8 cellular contexts compared by ENCODE assay signal in genomic region chr10:35495521-35496238, GRCh38.
DNase-seq lines count a peak whose midpoint lies in the region; ATAC-seq and TF ChIP-seq lines count a peak whose summit lies in the region.

No MANE protein-coding gene starts in this region.

- H3K27me3 Mint-ChIP-seq in natural killer cell (ENCODE audit: low read depth in 2 of 2), result no peaks in the 10 kb centered on the region

- DNase-seq in natural killer cell (no peak), stomach (no peak), NCI-H2081 (lab: John Stamatoyannopoulos, UW) (no peak), NCI-H446 treated with DMSO at 0.1 percent for 48 hours (lab: John Stamatoyannopoulos, UW) (no peak), transverse colon (no peak)

- H3K4me3 Mint-ChIP-seq in natural killer cell, result no peak overlapping the region

- H3K27ac Mint-ChIP-seq in natural killer cell, result peak overlapping the region; percentile 16 to 58

- TF ChIP-seq POLR2A in stomach (IDR thresholded peaks at IDR 0.05) (no peak), transverse colon (IDR thresholded peaks at IDR 0.05) (no peak)

- peaks cover 0 to 8% (median 5%) of the 10 kb centered on the region in 4 donors for H3K36me3 ChIP-seq in stomach
- H3K36me3 ChIP-seq in transverse colon, result no peaks in the 10 kb centered on the region

- H3K27ac ChIP-seq in VCaP (peak overlapping the region; percentile 85), stomach (peak overlapping the region in 1 of 5 donors; percentile 14), transverse colon (no peak overlapping the region)

- no peak overlapping the region for H3K4me3 ChIP-seq in stomach
- no peak overlapping the region for H3K4me3 ChIP-seq in transverse colon

- in situ Hi-C loops in transverse colon (cut with MboI; ENCODE audit: low pct_ligation_motif_present in 1 of 4, low pct_unique_long_range_greater_than_20kb in 1 of 4, low sequenced_read_pairs in 3 of 4), result no loop called here

- ATAC-seq in GM18861 (IDR thresholded peaks at IDR 0.05; ENCODE audit: unreplicated experiment) (peak; percentile 74), HG02840 (IDR thresholded peaks at IDR 0.05; ENCODE audit: low FRiP score, unreplicated experiment) (peak; percentile 49), natural killer cell (no peak)

- intact Hi-C loops in natural killer cell (cut with micrococcal nuclease), result no loop called here
- intact Hi-C loops in stomach (cut with DNase I; ENCODE audit: low total_unique reads), result no loop called here
- intact Hi-C loops in transverse colon (cut with DNase I; ENCODE audit: low total_unique reads), result no loop called here

- 39 to 49% (median 45%) methylated on average over 5 of the region's 5 CpGs for WGBS in stomach, 5 donors
- 29 to 33% methylated on average over 2 to 5 of the region's 5 CpGs for WGBS in transverse colon (ENCODE audit: low coverage in 1 of 2), 2 donors

- H3K36me3 Mint-ChIP-seq in natural killer cell, result no peaks in the 10 kb centered on the region

- peaks cover 60 to 62% of the 10 kb centered on the region in 2 donors for H3K4me1 Mint-ChIP-seq in natural killer cell

- TF ChIP-seq EP300 in stomach (IDR thresholded peaks at IDR 0.05), result no peak
- no peak for TF ChIP-seq EP300 in transverse colon (IDR thresholded peaks at IDR 0.05; ENCODE audit: low read depth)

- no peaks in the 10 kb centered on the region for H3K9me3 Mint-ChIP-seq in natural killer cell

- H3K27me3 ChIP-seq in stomach, result no peaks in the 10 kb centered on the region
- no peaks in the 10 kb centered on the region for H3K27me3 ChIP-seq in transverse colon

- no peak for TF ChIP-seq CTCF in VCaP (conservative IDR thresholded peaks at IDR 0.05)
- no peak for TF ChIP-seq CTCF in natural killer cell (IDR thresholded peaks at IDR 0.05)
- TF ChIP-seq CTCF in stomach (IDR thresholded peaks at IDR 0.05), result no peak
- TF ChIP-seq CTCF in transverse colon (IDR thresholded peaks at IDR 0.05), result no peak

- H3K9me3 ChIP-seq in stomach (no peaks in the 10 kb centered on the region), transverse colon (no peaks in the 10 kb centered on the region)

- H3K4me1 ChIP-seq in stomach (peaks cover 9 to 60% (median 35%) of the 10 kb centered on the region in 4 donors), transverse colon (peaks cover 0 to 35% (median 10%) of the 10 kb centered on the region in 4 donors)

Comparison
In these comparisons a context has a peak if more than half of its experiments do, and no peak if none do; other contexts are left out.
1. ATAC-seq: peak in GM18861 (single experiment) and HG02840 (single experiment); none in natural killer cell (0 of 3).